In genomic region chr16:53839150-53839549, GRCh38 we compare ENCODE assay signal across 1 cellular context.
TF ChIP-seq lines count a peak whose summit lies in the region.

No MANE protein-coding gene starts in this region.

TF ChIP-seq in GM23338, 12 proteins besides CTCF, POLR2A, EP300 and RAD21 (continued from another document):
- TF ChIP-seq, protein P1, sequence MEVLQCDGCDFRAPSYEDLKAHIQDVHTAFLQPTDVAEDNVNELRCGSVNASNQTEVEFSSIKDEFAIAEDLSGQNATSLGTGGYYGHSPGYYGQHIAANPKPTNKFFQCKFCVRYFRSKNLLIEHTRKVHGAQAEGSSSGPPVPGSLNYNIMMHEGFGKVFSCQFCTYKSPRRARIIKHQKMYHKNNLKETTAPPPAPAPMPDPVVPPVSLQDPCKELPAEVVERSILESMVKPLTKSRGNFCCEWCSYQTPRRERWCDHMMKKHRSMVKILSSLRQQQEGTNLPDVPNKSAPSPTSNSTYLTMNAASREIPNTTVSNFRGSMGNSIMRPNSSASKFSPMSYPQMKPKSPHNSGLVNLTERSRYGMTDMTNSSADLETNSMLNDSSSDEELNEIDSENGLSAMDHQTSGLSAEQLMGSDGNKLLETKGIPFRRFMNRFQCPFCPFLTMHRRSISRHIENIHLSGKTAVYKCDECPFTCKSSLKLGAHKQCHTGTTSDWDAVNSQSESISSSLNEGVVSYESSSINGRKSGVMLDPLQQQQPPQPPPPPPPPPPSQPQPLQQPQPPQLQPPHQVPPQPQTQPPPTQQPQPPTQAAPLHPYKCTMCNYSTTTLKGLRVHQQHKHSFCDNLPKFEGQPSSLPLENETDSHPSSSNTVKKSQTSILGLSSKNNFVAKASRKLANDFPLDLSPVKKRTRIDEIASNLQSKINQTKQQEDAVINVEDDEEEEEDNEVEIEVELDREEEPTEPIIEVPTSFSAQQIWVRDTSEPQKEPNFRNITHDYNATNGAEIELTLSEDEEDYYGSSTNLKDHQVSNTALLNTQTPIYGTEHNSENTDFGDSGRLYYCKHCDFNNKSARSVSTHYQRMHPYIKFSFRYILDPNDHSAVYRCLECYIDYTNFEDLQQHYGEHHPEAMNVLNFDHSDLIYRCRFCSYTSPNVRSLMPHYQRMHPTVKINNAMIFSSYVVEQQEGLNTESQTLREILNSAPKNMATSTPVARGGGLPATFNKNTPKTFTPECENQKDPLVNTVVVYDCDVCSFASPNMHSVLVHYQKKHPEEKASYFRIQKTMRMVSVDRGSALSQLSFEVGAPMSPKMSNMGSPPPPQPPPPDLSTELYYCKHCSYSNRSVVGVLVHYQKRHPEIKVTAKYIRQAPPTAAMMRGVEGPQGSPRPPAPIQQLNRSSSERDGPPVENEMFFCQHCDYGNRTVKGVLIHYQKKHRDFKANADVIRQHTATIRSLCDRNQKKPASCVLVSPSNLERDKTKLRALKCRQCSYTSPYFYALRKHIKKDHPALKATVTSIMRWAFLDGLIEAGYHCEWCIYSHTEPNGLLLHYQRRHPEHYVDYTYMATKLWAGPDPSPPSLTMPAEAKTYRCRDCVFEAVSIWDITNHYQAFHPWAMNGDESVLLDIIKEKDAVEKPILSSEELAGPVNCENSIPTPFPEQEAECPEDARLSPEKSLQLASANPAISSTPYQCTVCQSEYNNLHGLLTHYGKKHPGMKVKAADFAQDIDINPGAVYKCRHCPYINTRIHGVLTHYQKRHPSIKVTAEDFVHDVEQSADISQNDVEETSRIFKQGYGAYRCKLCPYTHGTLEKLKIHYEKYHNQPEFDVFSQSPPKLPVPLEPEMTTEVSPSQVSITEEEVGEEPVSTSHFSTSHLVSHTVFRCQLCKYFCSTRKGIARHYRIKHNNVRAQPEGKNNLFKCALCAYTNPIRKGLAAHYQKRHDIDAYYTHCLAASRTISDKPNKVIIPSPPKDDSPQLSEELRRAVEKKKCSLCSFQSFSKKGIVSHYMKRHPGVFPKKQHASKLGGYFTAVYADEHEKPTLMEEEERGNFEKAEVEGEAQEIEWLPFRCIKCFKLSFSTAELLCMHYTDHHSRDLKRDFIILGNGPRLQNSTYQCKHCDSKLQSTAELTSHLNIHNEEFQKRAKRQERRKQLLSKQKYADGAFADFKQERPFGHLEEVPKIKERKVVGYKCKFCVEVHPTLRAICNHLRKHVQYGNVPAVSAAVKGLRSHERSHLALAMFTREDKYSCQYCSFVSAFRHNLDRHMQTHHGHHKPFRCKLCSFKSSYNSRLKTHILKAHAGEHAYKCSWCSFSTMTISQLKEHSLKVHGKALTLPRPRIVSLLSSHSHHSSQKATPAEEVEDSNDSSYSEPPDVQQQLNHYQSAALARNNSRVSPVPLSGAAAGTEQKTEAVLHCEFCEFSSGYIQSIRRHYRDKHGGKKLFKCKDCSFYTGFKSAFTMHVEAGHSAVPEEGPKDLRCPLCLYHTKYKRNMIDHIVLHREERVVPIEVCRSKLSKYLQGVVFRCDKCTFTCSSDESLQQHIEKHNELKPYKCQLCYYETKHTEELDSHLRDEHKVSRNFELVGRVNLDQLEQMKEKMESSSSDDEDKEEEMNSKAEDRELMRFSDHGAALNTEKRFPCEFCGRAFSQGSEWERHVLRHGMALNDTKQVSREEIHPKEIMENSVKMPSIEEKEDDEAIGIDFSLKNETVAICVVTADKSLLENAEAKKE (CRISPR knock-in tag; IDR thresholded peaks at IDR 0.05), result no peak
- no peak for TF ChIP-seq NANOG (IDR thresholded peaks at IDR 0.05; ENCODE audit: borderline replicate concordance)
